Comparison of ENCODE assay signal across 8 cellular contexts in the genomic region with DNA sequence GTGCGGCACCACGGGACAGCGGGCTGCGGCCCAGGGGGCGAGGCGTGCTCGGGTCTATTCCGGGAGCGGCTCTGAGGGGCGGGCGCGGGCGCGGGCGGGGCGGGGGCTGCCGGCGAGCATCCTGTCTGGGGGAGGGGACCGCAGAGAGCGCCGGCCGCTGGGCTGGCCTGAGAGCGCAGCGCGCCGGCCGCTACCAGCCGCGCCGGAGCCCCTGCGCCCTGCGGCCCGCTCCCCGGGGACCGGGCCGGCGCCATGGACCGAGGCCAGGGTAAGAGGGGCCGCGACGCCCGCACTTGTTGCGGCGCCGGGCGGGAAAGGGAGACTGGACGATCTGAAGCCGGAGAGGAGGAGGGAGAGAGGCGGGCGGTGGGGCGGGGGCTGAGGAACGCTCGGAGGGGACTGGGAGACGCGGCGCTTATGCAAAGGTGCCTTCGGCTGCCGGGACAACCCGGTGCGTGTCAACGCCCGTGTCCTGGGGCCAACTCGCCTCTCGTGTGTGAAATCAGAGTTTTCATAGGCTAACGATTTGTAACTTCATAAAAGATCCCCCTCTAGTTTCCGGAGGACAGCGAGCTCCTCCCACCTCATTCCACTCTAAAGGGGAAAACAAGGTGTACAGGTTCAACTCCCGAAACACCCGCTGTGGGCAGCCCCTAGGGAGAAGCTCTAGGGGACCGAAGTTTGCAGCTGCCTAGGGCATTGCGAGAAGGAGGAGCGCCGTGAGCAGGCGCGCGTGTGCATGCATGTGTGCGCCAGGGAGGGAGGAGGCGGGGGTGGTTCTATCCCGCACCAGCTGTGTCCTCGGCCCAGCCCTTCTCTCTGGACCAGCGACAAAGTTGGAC. TPM values are rescaled to one million over a fixed set of nuclear protein-coding genes. Genes with fewer than 3 reads are reported as not detected.
DNase-seq lines count a peak whose midpoint lies in the region; ATAC-seq and TF ChIP-seq lines count a peak whose summit lies in the region.

A gene (plus strand): TSS at position 143 of the 842 bp plus-strand sequence. CDS start 110 bp downstream, at position 253.

- peak within 1 kb of the TSS; percentile 98 for H2AFZ ChIP-seq in mammary epithelial cell (ENCODE audit: low read depth, low read length)

- intact Hi-C loops in mammary epithelial cell (cut with micrococcal nuclease) (loop anchor here (1.0 kb wide), 1 partner anchor 24 kb away; no protein-coding TSS in a partner anchor), psoas muscle (cut with DNase I) (loop anchor here in 1 of 2 donors (5.0 kb wide), 1 partner anchor 40 kb away; no protein-coding TSS in a partner anchor)

- no peaks in the 10 kb centered on the region for H4K20me1 ChIP-seq in mammary epithelial cell (ENCODE audit: insufficient read depth, low read length)

- in situ Hi-C loops in mammary epithelial cell (cut with MboI; ENCODE audit: low sequenced_read_pairs in 2 of 2), result no loop called here

- TF ChIP-seq CTCF in mammary epithelial cell (conservative IDR thresholded peaks at IDR 0.05 in 1 of 2, IDR thresholded peaks at IDR 0.05 in 1 of 2; ENCODE audit: extremely low read depth in 1 of 2, insufficient read depth in 1 of 2, low read depth in 1 of 2, low read length in 2 of 2) (no peak), psoas muscle (IDR thresholded peaks at IDR 0.05) (no peak)

- H3K79me2 ChIP-seq in mammary epithelial cell (ENCODE audit: insufficient read depth, low read length), result peaks cover 25% of the 10 kb centered on the region

- H3K9me3 ChIP-seq in mammary epithelial cell (replicated peaks; ENCODE audit: insufficient read depth, low read length) (no peaks in the 10 kb centered on the region), psoas muscle (peaks cover 10% of the 10 kb centered on the region)

- DNase-seq in stimulated activated naive CD4-positive, alpha-beta T cell (lab: John Stamatoyannopoulos, UW), result peak in 4 of 6 experiments; percentile 15 to 43 (median 24)
- DNase-seq in stimulated activated naive CD4-positive, alpha-beta T cell treated with Interleukin-2 at 50 U/mL for 16 hours (lab: John Stamatoyannopoulos, UW), result no peak
- peak; percentile 65 for DNase-seq in RPMI7951 (ENCODE audit: low read depth)
- peak; percentile 44 for DNase-seq in mammary epithelial cell
- peak; percentile 80 to 89 for DNase-seq in psoas muscle
- DNase-seq in GF-D8 (lab: John Stamatoyannopoulos, UW), result no peak

- CTCF ChIA-PET in mammary epithelial cell (lab: Charles Lee; ENCODE audit: low non-redundant PET), result no interaction called here

- dilution Hi-C loops in mammary epithelial cell (cut with HindIII; ENCODE audit: low sequenced_read_pairs), result no loop called here

- H3K9ac ChIP-seq in mammary epithelial cell (ENCODE audit: insufficient read depth, low read length), result peak within 1 kb of the TSS; percentile 71

- H3K4me1 ChIP-seq in mammary epithelial cell (ENCODE audit: insufficient read depth, low read length) (peaks cover 16% of the 10 kb centered on the region), psoas muscle (peaks cover 24% of the 10 kb centered on the region)

- WGBS in mammary epithelial cell (ENCODE audit: low coverage, missing lambda C conversion rate), result 3% methylated on average over 13 of the region's 81 CpGs
- WGBS in psoas muscle, 3 donors, result 0 to 1% (median 0%) methylated on average over 44 to 81 of the region's 81 CpGs

- H3K4me2 ChIP-seq in mammary epithelial cell (ENCODE audit: insufficient read depth, low read depth, low read length), result peak within 1 kb of the TSS; percentile 84

- H3K27me3 ChIP-seq in mammary epithelial cell (ENCODE audit: insufficient read depth, low read length) (no peaks in the 10 kb centered on the region), psoas muscle (ENCODE audit: insufficient read depth in 3 of 3, low read length in 2 of 3) (no peaks in the 10 kb centered on the region)

- H3K27ac ChIP-seq in mammary epithelial cell (ENCODE audit: insufficient read depth, low read depth, low read length) (peak within 1 kb of the TSS; percentile 63), psoas muscle (peak within 1 kb of the TSS; percentile 81)

- no peaks in the 10 kb centered on the region for H3K36me3 ChIP-seq in mammary epithelial cell (ENCODE audit: insufficient read depth, low read length)
- H3K36me3 ChIP-seq in psoas muscle (ENCODE audit: insufficient read depth in 1 of 2, low read depth in 1 of 2), result no peaks in the 10 kb centered on the region

- TSS peak; percentile 16 for BruUV-seq in mammary epithelial cell (replicated peaks; lab: Mats Ljungman, UMichigan)

- H3K4me3 ChIP-seq in mammary epithelial cell (replicated peaks in 1 of 3; ENCODE audit: insufficient read depth in 1 of 3, low read depth in 2 of 3, low read length in 3 of 3) (peak within 1 kb of the TSS; percentile 64 to 79 (median 65)), iPS-11a (ENCODE audit: low read depth, low read length) (peak within 1 kb of the TSS; percentile 67), psoas muscle (peak within 1 kb of the TSS; percentile 75)

- ATAC-seq in psoas muscle (peak; percentile 89 to 95 (median 92)), GM21367 (IDR thresholded peaks at IDR 0.05; ENCODE audit: unreplicated experiment) (no peak)

RNA-seq across cellular contexts. Expression of the gene that starts here (rescaled TPM):
- 14.3 and 14.8 TPM in 2 replicates for total RNA-seq in RPMI7951 (2014; rRNA removed; shearing (Covaris generic))
- 10 to 100 TPM; 19.0 to 23.2 TPM for total RNA-seq in mammary epithelial cell
- polyA plus RNA-seq in mammary epithelial cell, result 6.3 TPM
- polyA minus RNA-seq in mammary epithelial cell, result 18.6 TPM
- 10 to 100 TPM; 21.0 to 38.6 (median 26.4) TPM for total RNA-seq in psoas muscle
- 10 to 100 TPM; 10.8 to 39.9 (median 15.0) TPM for polyA plus RNA-seq in psoas muscle

Comparison
In these comparisons a context has a peak if more than half of its experiments do, and no peak if none do; other contexts are left out.
1. DNase-seq: peak in stimulated activated naive CD4-positive, alpha-beta T cell (4 of 6), RPMI7951 (single experiment), mammary epithelial cell (single experiment) and psoas muscle (2 of 2); none in stimulated activated naive CD4-positive, alpha-beta T cell treated with Interleukin-2 at 50 U/mL for 16 hours (single experiment) and GF-D8 (single experiment).
2. Peak in every context shown above with its lines, with median percentiles within 50 percentile points of each other: H3K4me3 ChIP-seq.